ENCODE assay signal across 7 cellular contexts in genomic region chr7:139720705-139721231, GRCh38. TPM values are rescaled to one million over a fixed set of nuclear protein-coding genes. Genes with fewer than 3 reads are reported as not detected.
A peak's percentile ranks its signal among the peaks of the same experiment; 100 is the strongest.
DNase-seq lines count a peak whose midpoint lies in the region; ATAC-seq, FAIRE-seq and TF ChIP-seq lines count a peak whose summit lies in the region.

No MANE protein-coding gene starts in this region.

- no peaks in the 10 kb centered on the region for H3K79me1 ChIP-seq in trophoblast cell (ENCODE audit: low read length)

- DNase-seq in GM13976 (ENCODE audit: low spot score) (peak; percentile 55), NCI-H1092 treated with DMSO at 0.1 percent for 48 hours (lab: John Stamatoyannopoulos, UW) (peak; percentile 75), endothelial cell of umbilical vein (ENCODE audit: low read depth, low spot score) (peak; percentile 95), smooth muscle cell (lab: John Stamatoyannopoulos, UW; ENCODE audit: unreplicated experiment) (no peak), trophoblast cell (no peak), NCI-H1417 treated with DMSO at 0.1 percent for 48 hours (lab: John Stamatoyannopoulos, UW) (no peak)

- peak overlapping the region; percentile 0 for H2AFZ ChIP-seq in endothelial cell of umbilical vein (ENCODE audit: low read depth, low read length)
- H2AFZ ChIP-seq in smooth muscle cell (ENCODE audit: low read depth), result no peak overlapping the region
- H2AFZ ChIP-seq in trophoblast cell (ENCODE audit: insufficient read depth, low read length, poor library complexity), result no peak overlapping the region

- H3K9me3 ChIP-seq in endothelial cell of umbilical vein (replicated peaks; ENCODE audit: control insufficient read depth, insufficient read depth, low read length) (no peaks in the 10 kb centered on the region), smooth muscle cell (replicated peaks; ENCODE audit: low read depth) (no peaks in the 10 kb centered on the region), trophoblast cell (ENCODE audit: insufficient read depth, low read depth, low read length) (no peaks in the 10 kb centered on the region)

- H3K23ac ChIP-seq in trophoblast cell (ENCODE audit: low read length), result no peak overlapping the region

- POLR2A ChIA-PET in endothelial cell of umbilical vein (lab: Charles Lee), result no interaction called here

- H2BK120ac ChIP-seq in trophoblast cell (ENCODE audit: insufficient read depth, low read length, poor library complexity), result no peak overlapping the region

- H4K91ac ChIP-seq in trophoblast cell (ENCODE audit: low read depth, low read length), result no peak overlapping the region

- no peak overlapping the region for H2BK12ac ChIP-seq in trophoblast cell (ENCODE audit: low read length)

- no peak overlapping the region for H3K14ac ChIP-seq in trophoblast cell (ENCODE audit: low read length)

- TF ChIP-seq CTCF in GM13976 (IDR thresholded peaks at IDR 0.05; ENCODE audit: borderline replicate concordance, control extremely low read depth, extremely low read depth, insufficient read depth, missing control alignments) (no peak), endothelial cell of umbilical vein (IDR thresholded peaks at IDR 0.05; ENCODE audit: extremely low read depth in 1 of 2, insufficient read depth in 1 of 2, low read depth in 1 of 2, low read length in 2 of 2) (no peak), smooth muscle cell (IDR thresholded peaks at IDR 0.05; ENCODE audit: borderline replicate concordance, insufficient read depth, poor library complexity, severe bottlenecking) (no peak)

- H3K79me2 ChIP-seq in endothelial cell of umbilical vein (ENCODE audit: control insufficient read depth, insufficient read depth, low read length), result peaks cover 69% of the 10 kb centered on the region
- peaks cover 20% of the 10 kb centered on the region for H3K79me2 ChIP-seq in smooth muscle cell (ENCODE audit: low read depth)
- no peaks in the 10 kb centered on the region for H3K79me2 ChIP-seq in trophoblast cell (ENCODE audit: control insufficient read depth, insufficient read depth, low read length, poor library complexity)

- H3F3A ChIP-seq in smooth muscle cell (ENCODE audit: low read depth), result no peaks in the 10 kb centered on the region

- intact Hi-C loops in endothelial cell of umbilical vein (cut with micrococcal nuclease), result loop anchor here (1.0 to 5.0 kb wide), 6 partner anchors 11 to 282 kb away; no protein-coding TSS in a partner anchor

- H3K18ac ChIP-seq in trophoblast cell (ENCODE audit: low read length), result no peak overlapping the region

- H4K12ac ChIP-seq in trophoblast cell (ENCODE audit: low read depth, low read length), result no peak overlapping the region

- H3K36me3 ChIP-seq in endothelial cell of umbilical vein (ENCODE audit: control insufficient read depth in 2 of 2, extremely low read depth in 1 of 2, insufficient read depth in 2 of 2, low read length in 2 of 2) (peaks cover 7 to 8% of the 10 kb centered on the region in 2 experiments), smooth muscle cell (ENCODE audit: low read depth) (no peaks in the 10 kb centered on the region), trophoblast cell (ENCODE audit: control insufficient read depth in 1 of 2, insufficient read depth in 2 of 2, low read length in 2 of 2) (peaks cover 9 to 10% of the 10 kb centered on the region in 2 experiments)

- no peak overlapping the region for H4K8ac ChIP-seq in trophoblast cell (ENCODE audit: low read depth, low read length)

- WGBS in smooth muscle cell (ENCODE audit: low lambda C conversion rate), result 52% methylated on average over 12 of the region's 12 CpGs
- WGBS in trophoblast cell (ENCODE audit: extremely low coverage, insufficient coverage, insufficient read length), result no CpG with 5 or more reads among the region's 12 CpGs

- no peak for TF ChIP-seq POLR2A in endothelial cell of umbilical vein (IDR thresholded peaks at IDR 0.05; ENCODE audit: low read depth, low read length)

- H3K27ac ChIP-seq in endothelial cell of umbilical vein (ENCODE audit: insufficient read depth, low read depth, low read length), result peak overlapping the region; percentile 71
- peak overlapping the region; percentile 63 for H3K27ac ChIP-seq in smooth muscle cell (ENCODE audit: low read depth)
- no peak overlapping the region for H3K27ac ChIP-seq in trophoblast cell (ENCODE audit: low read depth, low read length)

- in situ Hi-C loops in GM13976 (cut with MboI; ENCODE audit: low sequenced_read_pairs, unreplicated experiment), result no loop called here

- no peak overlapping the region for H2AK5ac ChIP-seq in trophoblast cell (ENCODE audit: low read length)

- BruUV-seq in endothelial cell of umbilical vein (replicated peaks; lab: Mats Ljungman, UMichigan), result no TSS peak

- H3K4me3 ChIP-seq in endothelial cell of umbilical vein (replicated peaks in 1 of 3; ENCODE audit: insufficient read depth in 1 of 3, low read depth in 1 of 3, low read length in 3 of 3), result no peak overlapping the region
- no peak overlapping the region for H3K4me3 ChIP-seq in smooth muscle cell
- no peak overlapping the region for H3K4me3 ChIP-seq in trophoblast cell (ENCODE audit: low read depth, low read length)

- ATAC-seq in HG03095 (IDR thresholded peaks at IDR 0.05; ENCODE audit: unreplicated experiment), result no peak

- H3K27me3 ChIP-seq in endothelial cell of umbilical vein (ENCODE audit: control insufficient read depth in 2 of 2, insufficient read depth in 2 of 2, low read length in 2 of 2), result no peaks in the 10 kb centered on the region
- H3K27me3 ChIP-seq in smooth muscle cell (ENCODE audit: low read depth), result no peaks in the 10 kb centered on the region
- H3K27me3 ChIP-seq in trophoblast cell (ENCODE audit: insufficient read depth, low read length), result no peaks in the 10 kb centered on the region

- H3K4me1 ChIP-seq in endothelial cell of umbilical vein (ENCODE audit: control insufficient read depth, extremely low read depth, insufficient read depth, low read length) (peaks cover 33% of the 10 kb centered on the region), smooth muscle cell (ENCODE audit: low read depth) (peaks cover 16% of the 10 kb centered on the region), trophoblast cell (ENCODE audit: control insufficient read depth in 1 of 2, insufficient read depth in 2 of 2, low read length in 2 of 2) (no peaks in the 10 kb centered on the region)

- H3K4ac ChIP-seq in trophoblast cell (ENCODE audit: low read depth, low read length), result no peak overlapping the region

- H4K20me1 ChIP-seq in endothelial cell of umbilical vein (replicated peaks; ENCODE audit: control insufficient read depth, extremely low read depth, insufficient read depth, low read length) (no peaks in the 10 kb centered on the region), smooth muscle cell (ENCODE audit: low read depth) (peaks cover 84% of the 10 kb centered on the region)

- no peaks in the 10 kb centered on the region for H3K9me1 ChIP-seq in endothelial cell of umbilical vein (replicated peaks; ENCODE audit: control insufficient read depth, extremely low read depth, insufficient read depth, low read length)

- CTCF ChIA-PET in endothelial cell of umbilical vein (lab: Charles Lee), result interaction anchor here (0.6 to 3.6 kb wide), 4 partner anchors 12 to 74 kb away, joined by 3 to 17 read pairs (median 4); no protein-coding TSS in a partner anchor

- H3K4me2 ChIP-seq in endothelial cell of umbilical vein (ENCODE audit: insufficient read depth, low read length) (peak overlapping the region; percentile 20), smooth muscle cell (peak overlapping the region; percentile 61), trophoblast cell (ENCODE audit: low read length) (no peak overlapping the region)

- no peak overlapping the region for H2BK5ac ChIP-seq in trophoblast cell (ENCODE audit: low read depth, low read length, poor library complexity)

- dilution Hi-C loops in endothelial cell of umbilical vein (cut with MboI; ENCODE audit: extremely low pct_ligation_motif_present, low sequenced_read_pairs), result no loop called here

- peak overlapping the region; percentile 11 for H3K9ac ChIP-seq in endothelial cell of umbilical vein (replicated peaks; ENCODE audit: extremely low read depth, insufficient read depth, low read length)
- no peak overlapping the region for H3K9ac ChIP-seq in smooth muscle cell (ENCODE audit: low read depth)
- H3K9ac ChIP-seq in trophoblast cell (ENCODE audit: low read length), result no peak overlapping the region

- peak; percentile 82 for FAIRE-seq in endothelial cell of umbilical vein (lab: Jason Lieb, UNC)

TF ChIP-seq in endothelial cell of umbilical vein, 7 proteins besides CTCF, POLR2A, EP300 and RAD21:
- TF ChIP-seq POLR2AphosphoS5 (IDR thresholded peaks at IDR 0.05; ENCODE audit: insufficient read depth, low read depth, low read length) (peak; percentile 53), JUN (IDR thresholded peaks at IDR 0.05; ENCODE audit: borderline replicate concordance, insufficient read depth, insufficient read length, low read depth) (no peak)

RNA-seq across cellular contexts. Expression of gene HIPK2, which starts 57.0 kb away (rescaled TPM):
- 40.3 and 43.8 TPM in 2 replicates for total RNA-seq in endothelial cell of umbilical vein
- polyA plus RNA-seq in endothelial cell of umbilical vein, result 8.9 and 9.0 TPM in 2 replicates
- 12.7 and 15.0 TPM in 2 replicates for polyA plus RNA-seq in endothelial cell of umbilical vein (2011; cell fraction: cytosol; rRNA removed)
- polyA plus RNA-seq in endothelial cell of umbilical vein (2011; cell fraction: nucleus; rRNA removed), result 23.5 and 25.3 TPM in 2 replicates
- 9.0 and 12.6 TPM in 2 replicates for polyA plus RNA-seq in endothelial cell of umbilical vein (2012)
- 28.5 and 31.7 TPM in 2 replicates for polyA minus RNA-seq in endothelial cell of umbilical vein
- polyA minus RNA-seq in endothelial cell of umbilical vein (2011; cell fraction: cytosol; rRNA and poly(A)+ RNA removed), result 4.3 TPM
- polyA minus RNA-seq in endothelial cell of umbilical vein (2011; cell fraction: nucleus; rRNA and poly(A)+ RNA removed), result 32.3 and 33.9 TPM in 2 replicates
- total RNA-seq in smooth muscle cell, result 7.2 and 11.2 TPM in 2 replicates
- 3.0 and 7.3 TPM in 2 replicates for polyA plus RNA-seq in smooth muscle cell
- polyA plus RNA-seq in trophoblast cell (2013), result 6.8 and 8.0 TPM in 2 replicates

Comparison
In these comparisons a context has a peak if more than half of its experiments do, and no peak if none do; other contexts are left out.
1. DNase-seq: peak in GM13976 (single experiment), NCI-H1092 treated with DMSO at 0.1 percent for 48 hours (single experiment) and endothelial cell of umbilical vein (single experiment); none in smooth muscle cell (single experiment), trophoblast cell (0 of 2) and NCI-H1417 treated with DMSO at 0.1 percent for 48 hours (single experiment).